ENCODE assay signal across 24 cellular contexts in the genomic region with DNA sequence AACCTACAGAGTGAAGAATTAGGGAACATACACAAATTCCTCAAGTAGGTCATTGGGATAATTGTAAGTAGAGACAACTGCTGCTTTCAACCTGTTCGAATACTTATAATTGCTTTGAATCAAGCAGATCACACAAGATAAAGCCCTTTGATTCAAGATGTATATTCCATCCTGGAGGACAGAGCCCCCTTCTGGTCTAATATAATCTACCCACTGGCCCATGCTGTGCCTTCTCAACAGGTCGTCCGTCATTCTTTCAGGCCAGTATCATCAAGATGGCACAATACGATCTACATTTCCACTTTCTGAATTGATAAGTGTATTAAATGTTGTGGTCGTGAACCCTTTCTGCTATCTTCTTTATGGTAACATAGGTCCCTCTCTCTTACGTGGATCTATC.
DNase-seq lines count a peak whose midpoint lies in the region; ATAC-seq and TF ChIP-seq lines count a peak whose summit lies in the region.
"Had no signal": no experiment of that assay in that cellular context is flagged by ENCODE, and none has a peak within 500 bp of the region (broad histone marks: within the 10 kb centered on the region; RNA-seq: fewer than 3 reads in every experiment).

No MANE protein-coding gene starts in this region.

- DNase-seq in NCI-H82 (lab: John Stamatoyannopoulos, UW), result peak; percentile 12
- DNase-seq in NCI-H82 treated with DMSO at 0.1 percent for 48 hours (lab: John Stamatoyannopoulos, UW; ENCODE audit: unreplicated experiment), result no peak
- peak; percentile 2 for DNase-seq in NB4 (ENCODE audit: low read depth)
- no peak for DNase-seq in WTC11 (ENCODE audit: low spot score)
- no peak for DNase-seq in GF-D8 (lab: John Stamatoyannopoulos, UW)
- no peak for DNase-seq in activated CD4-positive, alpha-beta T cell treated with anti-CD3 and anti-CD28 coated beads for 48 hours
- no peak for DNase-seq in SHP77 (lab: John Stamatoyannopoulos, UW)
- DNase-seq: AML-193; CD4-positive, alpha-beta memory T cell; COR-L47; DMS79 treated with DMSO at 0.1 percent for 48 hours; HFFc6; Kasumi-1; MV-4-11; NCI-H1105 treated with DMSO at 0.1 percent for 48 hours; NCI-H146; NCI-H1930; NCI-H774; Peyer's patch; SIG-M5; T-cell had no signal

- no peak overlapping the region for H3K4me3 Mint-ChIP-seq in WTC11
- H3K4me3 Mint-ChIP-seq: CD4-positive, alpha-beta memory T cell; HFFc6; T-cell had no signal

- POLR2A ChIA-PET in WTC11 (lab: Charles Lee), result no interaction called here

- 0 out of 2 replicates have a peak, but pooled peaks cover 6% of the 10 kb centered on the region for H3K4me1 Mint-ChIP-seq in WTC11
- H3K4me1 Mint-ChIP-seq: CD4-positive, alpha-beta memory T cell; T-cell had no signal

- H3K36me3 Mint-ChIP-seq in WTC11, result no peaks in the 10 kb centered on the region
- H3K36me3 Mint-ChIP-seq: CD4-positive, alpha-beta memory T cell; T-cell had no signal

- no peaks in the 10 kb centered on the region for H3K27me3 Mint-ChIP-seq in WTC11 (ENCODE audit: low read depth)
- H3K27me3 Mint-ChIP-seq: CD4-positive, alpha-beta memory T cell; T-cell had no signal

- TF ChIP-seq POLR2A in NB4 (IDR thresholded peaks at IDR 0.05; ENCODE audit: extremely low read depth, insufficient read length), result no peak

- ATAC-seq in WTC11, result peak; percentile 60; the same call in 1 of the 2 replicates
- ATAC-seq: K562, T-cell had no signal

- CTCF ChIA-PET in WTC11 (lab: Charles Lee), result no interaction called here

- H3K9me3 Mint-ChIP-seq in WTC11, result no peaks in the 10 kb centered on the region

- H3K27ac Mint-ChIP-seq in WTC11, result no peak overlapping the region
- H3K27ac Mint-ChIP-seq: CD4-positive, alpha-beta memory T cell; HFFc6; T-cell had no signal

- TF ChIP-seq CTCF in NB4 (IDR thresholded peaks at IDR 0.05; ENCODE audit: low read depth, low read length) (peak; percentile 12), WTC11 (IDR thresholded peaks at IDR 0.05) (no peak)

- H3K4me3 ChIP-seq in NB4 (ENCODE audit: low read depth, low read length), result no peak overlapping the region
- H3K4me3 ChIP-seq: BLaER1 treated with 17β-estradiol and CSF1 and Interleukin-3, amounts not matched to agents 10 nM and 100 nM; HAP-1; K562; Peyer's patch had no signal

TF ChIP-seq in WTC11, 78 proteins besides CTCF, POLR2A, EP300 and RAD21:
- TF ChIP-seq, protein P1, sequence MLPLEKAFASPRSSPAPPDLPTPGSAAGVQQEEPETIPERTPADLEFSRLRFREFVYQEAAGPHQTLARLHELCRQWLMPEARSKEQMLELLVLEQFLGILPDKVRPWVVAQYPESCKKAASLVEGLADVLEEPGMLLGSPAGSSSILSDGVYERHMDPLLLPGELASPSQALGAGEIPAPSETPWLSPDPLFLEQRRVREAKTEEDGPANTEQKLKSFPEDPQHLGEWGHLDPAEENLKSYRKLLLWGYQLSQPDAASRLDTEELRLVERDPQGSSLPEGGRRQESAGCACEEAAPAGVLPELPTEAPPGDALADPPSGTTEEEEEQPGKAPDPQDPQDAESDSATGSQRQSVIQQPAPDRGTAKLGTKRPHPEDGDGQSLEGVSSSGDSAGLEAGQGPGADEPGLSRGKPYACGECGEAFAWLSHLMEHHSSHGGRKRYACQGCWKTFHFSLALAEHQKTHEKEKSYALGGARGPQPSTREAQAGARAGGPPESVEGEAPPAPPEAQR (CRISPR knock-in tag; IDR thresholded peaks at IDR 0.05), result no peak

Comparison
In these comparisons a context has a peak if more than half of its experiments do, and no peak if none do; other contexts are left out.
1. DNase-seq: peak in NCI-H82 (single experiment) and NB4 (single experiment); none in NCI-H82 treated with DMSO at 0.1 percent for 48 hours (single experiment), WTC11 (single experiment), GF-D8 (single experiment), activated CD4-positive, alpha-beta T cell treated with anti-CD3 and anti-CD28 coated beads for 48 hours (single experiment) and SHP77 (0 of 2).